Comparison of ENCODE assay signal across 8 cellular contexts in genomic region chr18:51196811-51197660, GRCh38. TPM values are rescaled to one million over a fixed set of nuclear protein-coding genes. Genes with fewer than 3 reads are reported as not detected.
DNase-seq lines count a peak whose midpoint lies in the region; ATAC-seq and TF ChIP-seq lines count a peak whose summit lies in the region.

No MANE protein-coding gene starts in this region.

- H3K27me3 ChIP-seq in OCI-LY3 (ENCODE audit: low read depth, low read length): no peaks in the 10 kb centered on the region
- H3K27me3 ChIP-seq in adrenal gland: no peaks in the 10 kb centered on the region
- H3K27me3 ChIP-seq in heart right ventricle: no peaks in the 10 kb centered on the region

- ATAC-seq in HG03045 (IDR thresholded peaks at IDR 0.05; ENCODE audit: unreplicated experiment): peak; percentile 10
- peak in 4 of 8 donors; percentile 3 to 13 (median 8) for ATAC-seq in heart right ventricle

- H3K27ac ChIP-seq in OCI-LY3 (ENCODE audit: low read length): peak overlapping the region; percentile 74
- peak overlapping the region; percentile 56 to 99 (median 95) for H3K27ac ChIP-seq in adrenal gland
- peak overlapping the region; percentile 89 to 99 (median 96) for H3K27ac ChIP-seq in heart right ventricle

- TF ChIP-seq CTCF in OCI-LY3 (IDR thresholded peaks at IDR 0.05; ENCODE audit: low read depth, low read length) (no peak), adrenal gland (IDR thresholded peaks at IDR 0.05) (no peak), heart right ventricle (IDR thresholded peaks at IDR 0.05) (no peak)

- no peaks in the 10 kb centered on the region for H3K9me3 ChIP-seq in OCI-LY3 (ENCODE audit: insufficient read depth, low read length)
- H3K9me3 ChIP-seq in adrenal gland (replicated peaks in 1 of 3): no peaks in the 10 kb centered on the region
- H3K9me3 ChIP-seq in heart right ventricle: peaks cover 0 to 10% (median 0%) of the 10 kb centered on the region in 11 donors

- H3K4me1 ChIP-seq in OCI-LY3 (ENCODE audit: low read length): peaks cover 31% of the 10 kb centered on the region
- peaks cover 35 to 37% of the 10 kb centered on the region in 2 donors for H3K4me1 ChIP-seq in adrenal gland (replicated peaks in 1 of 2)
- H3K4me1 ChIP-seq in heart right ventricle: peaks cover 0 to 41% (median 36%) of the 10 kb centered on the region in 9 donors

- TF ChIP-seq POLR2A in GM15510 (IDR thresholded peaks at IDR 0.05; ENCODE audit: borderline replicate concordance, extremely low read depth, insufficient read length) (peak; percentile 3), adrenal gland (IDR thresholded peaks at IDR 0.05) (peak; percentile 42 to 84)

- intact Hi-C loops in adrenal gland (cut with DNase I) (no loop called here), heart right ventricle (cut with DNase I) (loop anchor here in 5 of 10 donors (5.0 to 10.0 kb wide), 5 partner anchors 62 to 232 kb away; partner anchors contain the start of genes SMAD4 (in 2 of the 5) and ELAC1 (in 1 of the 5)), posterior cingulate gyrus (cut with DNase I) (loop anchor here (5.0 to 10.0 kb wide), 3 partner anchors 170 to 322 kb away; partner anchors contain the start of gene ME2)

- peaks cover 33% of the 10 kb centered on the region for H4K20me1 ChIP-seq in OCI-LY3 (ENCODE audit: insufficient read depth, low read length)

- 0% methylated on average over 9 to 102 of the region's 102 CpGs for WGBS in adrenal gland, 4 donors
- WGBS in heart right ventricle, 2 donors: 0% methylated on average over 73 to 102 of the region's 102 CpGs

- in situ Hi-C loops in ACHN (cut with HindIII; ENCODE audit: low pct_ligation_motif_present, low pct_unique_long_range_greater_than_20kb, low sequenced_read_pairs): no loop called here

- peak overlapping the region; percentile 83 for H3K4me2 ChIP-seq in OCI-LY3 (ENCODE audit: low read length)

- no peak overlapping the region for H2AFZ ChIP-seq in OCI-LY3 (ENCODE audit: low read depth, low read length)

- peaks cover 27% of the 10 kb centered on the region for H3K36me3 ChIP-seq in OCI-LY3 (replicated peaks; ENCODE audit: low read depth, low read length)
- no peaks in the 10 kb centered on the region for H3K36me3 ChIP-seq in adrenal gland (replicated peaks in 1 of 2)
- H3K36me3 ChIP-seq in heart right ventricle: no peaks in the 10 kb centered on the region

- peak; percentile 30 for DNase-seq in ACHN
- DNase-seq in adrenal gland: peak; percentile 59 to 76 (median 67)
- DNase-seq in heart right ventricle: peak; percentile 72 to 74
- peak in 6 of 10 donors; percentile 24 to 91 (median 34) for DNase-seq in posterior cingulate gyrus
- DNase-seq in KG1 (lab: John Stamatoyannopoulos, UW): no peak

- H3K79me2 ChIP-seq in OCI-LY3 (ENCODE audit: low read length): peaks cover 52% of the 10 kb centered on the region

- H3K9ac ChIP-seq in OCI-LY3 (ENCODE audit: low read length): peak overlapping the region; percentile 91

- H3K4me3 ChIP-seq in OCI-LY3 (ENCODE audit: low read length): peak overlapping the region; percentile 78
- peak overlapping the region; percentile 68 to 96 (median 74) for H3K4me3 ChIP-seq in adrenal gland
- peak overlapping the region; percentile 73 to 96 (median 90) for H3K4me3 ChIP-seq in heart right ventricle

RNA-seq across cellular contexts. Expression of gene MEX3C, which starts 0.4 kb away (rescaled TPM):
- total RNA-seq in adrenal gland (10 to 100 TPM; 25.7 to 38.9 (median 29.6) TPM), heart right ventricle (10 to 100 TPM; 17.2 to 24.2 (median 20.1) TPM)
- polyA plus RNA-seq in adrenal gland (10 to 100 TPM in 1 of 3 donors, 1 to 10 TPM in 2; 7.0 to 33.7 (median 8.7) TPM), heart right ventricle (1 to 10 TPM; 6.8 to 7.2 TPM)
